1 cellular context compared by ENCODE assay signal in the genomic region with DNA sequence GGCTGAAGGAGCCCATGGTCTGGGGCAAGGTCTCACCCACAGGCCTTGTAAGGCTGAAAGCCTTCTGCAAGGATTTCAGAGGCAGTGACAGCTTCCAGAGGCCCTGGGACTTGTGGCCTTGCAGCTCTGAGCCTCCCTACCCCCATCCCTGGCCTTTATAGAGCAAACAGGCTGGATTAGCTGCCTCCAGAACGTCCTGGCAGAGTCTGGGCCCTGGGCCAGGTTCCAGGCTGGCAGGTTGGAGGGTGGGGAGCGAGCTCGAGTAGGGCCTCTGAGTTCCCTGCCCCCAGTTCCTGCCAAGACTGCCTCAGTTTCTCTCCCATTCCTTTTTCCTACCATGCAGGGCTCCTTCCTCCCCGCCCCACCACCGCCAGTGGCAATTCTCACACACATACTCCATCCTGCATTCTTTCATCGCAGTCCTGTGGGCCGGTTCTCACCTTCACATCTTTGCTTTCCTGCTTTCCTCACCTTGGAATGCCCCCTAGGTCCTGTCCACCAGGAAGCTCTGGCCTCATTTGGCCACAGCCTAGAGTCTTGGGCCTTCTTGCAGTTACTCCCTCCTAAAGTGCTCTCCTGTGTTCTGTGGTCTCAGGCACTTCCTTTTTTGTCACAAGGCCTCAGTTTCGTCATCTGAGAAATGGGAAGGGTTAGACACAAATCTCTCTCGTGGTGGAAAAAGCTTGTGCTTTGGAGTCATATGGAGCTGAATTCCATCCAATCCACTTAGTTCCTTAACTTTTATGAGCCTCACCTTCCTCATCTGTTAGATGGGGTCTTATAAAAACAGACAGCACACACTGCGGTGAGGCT.
A peak's percentile ranks its signal among the peaks of the same experiment; 100 is the strongest.
TF ChIP-seq lines count a peak whose summit lies in the region.

No MANE protein-coding gene starts in this region.

TF ChIP-seq in H1, 55 proteins besides CTCF, POLR2A, EP300 and RAD21:
- no peak for TF ChIP-seq CHD1 (IDR thresholded peaks at IDR 0.05; ENCODE audit: low read depth, low read length)
- no peak for TF ChIP-seq SP1 (IDR thresholded peaks at IDR 0.05; ENCODE audit: low read depth, low read length)
- TF ChIP-seq KDM1A (IDR thresholded peaks at IDR 0.05; ENCODE audit: borderline replicate concordance, low read length), result 0 out of 2 replicates have a peak, but pooled peaks have one; percentile 33
- no peak for TF ChIP-seq BRCA1 (IDR thresholded peaks at IDR 0.05; ENCODE audit: low read depth, low read length)
TF ChIP-seq in H1: peak in this region for 1.
